Comparison of ENCODE assay signal across 25 cellular contexts in genomic region chr7:96737545-96738050, GRCh38.
"Had no signal": no experiment of that assay in that cellular context is flagged by ENCODE, and none has a peak within 500 bp of the region (broad histone marks: within the 10 kb centered on the region; RNA-seq: fewer than 3 reads in every experiment).

No MANE protein-coding gene starts in this region.

- H3K4me3 ChIP-seq: pancreas, prostate gland, smooth muscle cell, tibial nerve had no signal

- H3K27ac ChIP-seq: pancreas, prostate gland, tibial nerve had no signal

- H3K27ac Mint-ChIP-seq: activated B cell treated with CpG ODN at 0.5 μM for 24 hours; activated CD8-positive, alpha-beta T cell treated with anti-CD3 and anti-CD28 coated beads for 36 hours; activated naive CD4-positive, alpha-beta T cell treated with anti-CD3 and anti-CD28 coated beads, Interleukin-2, amount 50 U/mL, for 72 hours; activated T-helper 2 cell treated with anti-CD3 and anti-CD28 coated beads, Interferon-gamma antibody, Interleukin-2, Interleukin-4, amounts not matched to agents 10 μg/mL and 5 μg/mL and 100 μg/mL, durations not matched to agents 14 hours and 24 hours and 36 hours; immature natural killer cell; mesothelial cell of epicardium; naive thymus-derived CD8-positive, alpha-beta T cell had no signal

- H3K4me1 ChIP-seq: pancreas, prostate gland, tibial nerve had no signal

- H3K36me3 Mint-ChIP-seq: activated naive CD4-positive, alpha-beta T cell treated with anti-CD3 and anti-CD28 coated beads, Interleukin-2, amount 50 U/mL, for 72 hours; immature natural killer cell; mesothelial cell of epicardium; naive thymus-derived CD8-positive, alpha-beta T cell had no signal

- H3K4me1 Mint-ChIP-seq: activated B cell treated with CpG ODN at 0.5 μM for 24 hours; immature natural killer cell; naive thymus-derived CD8-positive, alpha-beta T cell; neural crest cell had no signal

- H3K4me3 Mint-ChIP-seq: activated B cell treated with CpG ODN at 0.5 μM for 24 hours; activated CD8-positive, alpha-beta T cell treated with anti-CD3 and anti-CD28 coated beads for 36 hours; immature natural killer cell; mesothelial cell of epicardium; naive thymus-derived CD8-positive, alpha-beta T cell; neural crest cell had no signal

- DNase-seq: activated B cell treated with CpG ODN at 0.5 μM for 24 hours; activated CD4-positive, alpha-beta T cell treated with anti-CD3 and anti-CD28 coated beads, Interleukin-2, amount 50 U/mL, for 1 hour; activated CD8-positive, alpha-beta T cell treated with anti-CD3 and anti-CD28 coated beads for 36 hours; activated T-cell treated with anti-CD3 and anti-CD28 coated beads, Interleukin-2, amount 50 U/mL, for 48 hours; effector memory CD4-positive, alpha-beta T cell; erythroblast; head of caudate nucleus; hypothalamus; immature natural killer cell; kidney; left colon; mammary epithelial cell; naive thymus-derived CD8-positive, alpha-beta T cell; nucleus accumbens; pancreas; stimulated activated CD4-positive, alpha-beta T cell treated with anti-CD3 and anti-CD28 coated beads, Interleukin-2, amount 100 ng/mL, for 24 hours; stimulated activated naive CD4-positive, alpha-beta T cell; T-helper 2 cell had no signal

- H3K36me3 ChIP-seq: pancreas, prostate gland, tibial nerve had no signal

- H3K9me3 Mint-ChIP-seq: activated B cell treated with CpG ODN at 0.5 μM for 24 hours; activated CD8-positive, alpha-beta T cell treated with anti-CD3 and anti-CD28 coated beads for 36 hours; activated naive CD4-positive, alpha-beta T cell treated with anti-CD3 and anti-CD28 coated beads, Interleukin-2, amount 50 U/mL, for 72 hours; activated T-helper 2 cell treated with anti-CD3 and anti-CD28 coated beads, Interferon-gamma antibody, Interleukin-2, Interleukin-4, amounts not matched to agents 10 μg/mL and 5 μg/mL and 100 μg/mL, durations not matched to agents 14 hours and 24 hours and 36 hours; mesothelial cell of epicardium; naive thymus-derived CD8-positive, alpha-beta T cell; neural crest cell had no signal

- H3K9me3 ChIP-seq: pancreas, prostate gland, tibial nerve had no signal

- H3K27me3 ChIP-seq: tibial nerve had no signal

- H3K4me2 ChIP-seq: smooth muscle cell had no signal
